12 cellular contexts compared by ENCODE assay signal in the genomic region with DNA sequence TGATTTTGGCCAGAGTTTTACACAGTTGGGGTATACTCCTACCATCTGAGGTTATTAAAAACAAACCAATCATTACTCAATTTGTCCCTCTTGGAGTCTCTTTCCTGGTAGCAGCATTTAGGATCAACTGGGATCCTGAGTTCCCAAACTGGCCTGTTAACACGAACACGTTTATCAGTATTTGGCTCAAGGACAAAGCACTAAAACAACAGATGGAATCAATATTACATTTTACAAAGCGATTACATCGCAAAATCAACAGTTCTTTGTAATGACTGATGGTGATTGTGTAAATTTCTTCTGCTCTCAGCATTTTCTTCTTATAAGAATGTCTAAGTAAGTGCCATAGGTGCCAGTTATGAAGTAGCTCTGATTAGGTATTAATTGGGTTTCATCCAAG.
"Had no signal": no experiment of that assay in that cellular context is flagged by ENCODE, and none has a peak within 500 bp of the region (broad histone marks: within the 10 kb centered on the region; RNA-seq: fewer than 3 reads in every experiment).

No MANE protein-coding gene starts in this region.

- H3K27ac ChIP-seq: adrenal gland, gastrocnemius medialis, heart right ventricle, testis, upper lobe of right lung had no signal

- ATAC-seq: gastrocnemius medialis, heart right ventricle, upper lobe of right lung had no signal

- H3K4me3 ChIP-seq: adrenal gland, gastrocnemius medialis, heart right ventricle, testis, upper lobe of right lung had no signal

- H3K27me3 ChIP-seq: adrenal gland, gastrocnemius medialis, heart right ventricle, testis, upper lobe of right lung had no signal

- H3K4me1 ChIP-seq: adrenal gland, gastrocnemius medialis, testis had no signal

- DNase-seq: activated CD4-positive, alpha-beta T cell treated with anti-CD3 and anti-CD28 coated beads, Interleukin-2, amount 50 U/mL, for 1 hour; activated naive CD4-positive, alpha-beta T cell treated with anti-CD3 and anti-CD28 coated beads, Interleukin-2, amount 50 U/mL, for 16 hours; adrenal gland; cerebellar nuclear complex; erythroblast; gastrocnemius medialis; heart right ventricle; retina; stimulated activated CD4-positive, alpha-beta T cell treated with anti-CD3 and anti-CD28 coated beads, Interleukin-15, amount 100 ng/mL, for 24 hours; stimulated activated CD4-positive, alpha-beta T cell treated with anti-CD3 and anti-CD28 coated beads, Interleukin-4, amount 100 ng/mL, for 24 hours; testis; upper lobe of right lung had no signal

- H3K36me3 ChIP-seq: adrenal gland, gastrocnemius medialis, heart right ventricle, upper lobe of right lung had no signal

- H3K9me3 ChIP-seq: adrenal gland, gastrocnemius medialis, heart right ventricle, testis, upper lobe of right lung had no signal
